ENCODE assay signal across 1 cellular context in the genomic region with DNA sequence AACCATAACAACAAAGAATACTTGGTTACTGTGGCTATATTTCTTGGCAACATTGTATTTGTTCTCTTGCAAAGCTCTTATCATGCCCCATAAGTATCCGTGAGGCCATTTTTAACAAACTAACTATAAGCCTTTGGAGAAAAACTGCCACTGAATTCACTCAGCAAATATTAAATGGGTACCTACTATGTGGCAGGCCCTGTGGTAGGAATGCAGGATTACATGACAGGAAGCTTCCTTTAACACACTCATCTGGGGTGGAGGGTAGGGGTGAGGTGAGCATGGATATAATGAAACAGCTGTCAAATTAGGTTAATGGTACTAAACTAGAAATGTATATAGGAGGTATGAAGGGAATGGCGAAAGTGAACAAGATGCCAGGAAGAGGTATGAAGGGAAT.
TF ChIP-seq lines count a peak whose summit lies in the region.

No MANE protein-coding gene starts in this region.

TF ChIP-seq in GM23338, 12 proteins besides CTCF, POLR2A, EP300 and RAD21 (continued from another document):
- no peak for TF ChIP-seq POLR2AphosphoS5 (IDR thresholded peaks at IDR 0.05; ENCODE audit: low read depth)
- no peak for TF ChIP-seq EZH2phosphoT487 (IDR thresholded peaks at IDR 0.05; ENCODE audit: unreplicated experiment)
